Comparison of ENCODE assay signal across 21 cellular contexts in genomic region chr11:68262544-68262827, GRCh38.
"Had no signal": no experiment of that assay in that cellular context is flagged by ENCODE, and none has a peak within 500 bp of the region (broad histone marks: within the 10 kb centered on the region; RNA-seq: fewer than 3 reads in every experiment).

No MANE protein-coding gene starts in this region.

- H3K9ac ChIP-seq: SK-N-SH had no signal

- H3K4me2 ChIP-seq: SK-N-SH had no signal

- H3K27me3 ChIP-seq: MG63 had no signal

- H3K9me3 ChIP-seq: MG63, SK-N-SH had no signal

- H3K9me2 ChIP-seq: SK-N-SH had no signal

- H3K27ac Mint-ChIP-seq: IgD-negative memory B cell had no signal

- H3K27ac ChIP-seq: HL-60 had no signal

- DNase-seq: KBM-7, MG63, NCI-H1092, NCI-H1105 treated with DMSO at 0.1 percent for 48 hours, NCI-H1417 treated with DMSO at 0.1 percent for 48 hours, NCI-H187, NCI-H2029, NCI-H2081 treated with DMSO at 0.1 percent for 48 hours, NCI-H2171, NCI-H226, NCI-H446, NCI-H510A, NCI-H524 treated with DMSO at 0.1 percent for 48 hours, NCI-H69, NCI-H774, SHP77, SK-N-SH, SW 1271, T-helper 1 cell had no signal

- H3K4me3 ChIP-seq: MG63 had no signal
